22 cellular contexts compared by ENCODE assay signal in genomic region chr2:222241054-222241453, GRCh38. TPM values are rescaled to one million over a fixed set of nuclear protein-coding genes. Genes with fewer than 3 reads are reported as not detected.
DNase-seq lines count a peak whose midpoint lies in the region; ATAC-seq and TF ChIP-seq lines count a peak whose summit lies in the region.
"Had no signal": no experiment of that assay in that cellular context is flagged by ENCODE, and none has a peak within 500 bp of the region (broad histone marks: within the 10 kb centered on the region; RNA-seq: fewer than 3 reads in every experiment).

No MANE protein-coding gene starts in this region.

- no peak for TF ChIP-seq CTCF in nephron progenitor cell (IDR thresholded peaks at IDR 0.05)

- DNase-seq in NCI-H2107 treated with DMSO at 0.1 percent for 48 hours (lab: John Stamatoyannopoulos, UW; ENCODE audit: unreplicated experiment) (peak; percentile 7), NCI-H2107 (lab: John Stamatoyannopoulos, UW) (no peak), NCI-H1930 (lab: John Stamatoyannopoulos, UW) (peak; percentile 78 to 80), NCI-H82 (lab: John Stamatoyannopoulos, UW) (peak; percentile 47), nephron progenitor cell (no peak), kidney tubule cell (ENCODE audit: low spot score) (no peak), G401 (ENCODE audit: low spot score) (no peak)
- DNase-seq: 8988T, heart right ventricle, HFFc6, lower lobe of right lung, MM.1S, NCI-H526, PC-9, right cardiac atrium, uterus had no signal

- H3K9me3 Mint-ChIP-seq in nephron progenitor cell, result no peaks in the 10 kb centered on the region
- H3K9me3 Mint-ChIP-seq: HFFc6; T-helper 2 cell treated with Interferon-gamma antibody and Interleukin-4, amounts not matched to agents 5 μg/mL and 100 μg/mL, for 36 hours had no signal

- H3K27me3 Mint-ChIP-seq in nephron progenitor cell (ENCODE audit: low read depth, poor library complexity), result peaks cover 68% of the 10 kb centered on the region

- in situ Hi-C loops in G401 (cut with HindIII; ENCODE audit: low sequenced_read_pairs), result no loop called here

- peak overlapping the region; percentile 9 for H3K27ac Mint-ChIP-seq in nephron progenitor cell
- H3K27ac Mint-ChIP-seq: activated naive CD8-positive, alpha-beta T cell; B cell; HFFc6; T-helper 2 cell treated with Interferon-gamma antibody and Interleukin-4, amounts not matched to agents 5 μg/mL and 100 μg/mL, for 36 hours had no signal

- H3K4me3 Mint-ChIP-seq in nephron progenitor cell, result peak overlapping the region; percentile 41
- H3K4me3 Mint-ChIP-seq: activated naive CD8-positive, alpha-beta T cell; B cell; HFFc6; T-helper 2 cell treated with Interferon-gamma antibody and Interleukin-4, amounts not matched to agents 5 μg/mL and 100 μg/mL, for 36 hours had no signal

- no peak for ATAC-seq in GM18907 (IDR thresholded peaks at IDR 0.05; ENCODE audit: unreplicated experiment)
- ATAC-seq: heart right ventricle, lower lobe of right lung, right cardiac atrium had no signal

- H3K4me1 Mint-ChIP-seq in nephron progenitor cell, result peaks cover 66% of the 10 kb centered on the region
- H3K4me1 Mint-ChIP-seq: B cell had no signal

- H3K36me3 Mint-ChIP-seq in nephron progenitor cell (ENCODE audit: low read depth), result peaks cover 31% of the 10 kb centered on the region
- H3K36me3 Mint-ChIP-seq: activated naive CD8-positive, alpha-beta T cell had no signal

RNA-seq across cellular contexts. Expression of gene PAX3, which starts 57.7 kb away (rescaled TPM):
- not detected in 2 replicates for total RNA-seq in G401 (2014; rRNA removed; shearing (Covaris generic))
- total RNA-seq: B cell, GM12878, heart right ventricle, lower lobe of right lung, omental fat pad, PC-9, uterus had no signal

Comparison
In these comparisons a context has a peak if more than half of its experiments do, and no peak if none do; other contexts are left out.
1. DNase-seq: peak in NCI-H2107 treated with DMSO at 0.1 percent for 48 hours (single experiment), NCI-H1930 (2 of 2) and NCI-H82 (single experiment); none in NCI-H2107 (single experiment), nephron progenitor cell (single experiment), kidney tubule cell (single experiment) and G401 (single experiment).